16 cellular contexts compared by ENCODE assay signal in the genomic region with DNA sequence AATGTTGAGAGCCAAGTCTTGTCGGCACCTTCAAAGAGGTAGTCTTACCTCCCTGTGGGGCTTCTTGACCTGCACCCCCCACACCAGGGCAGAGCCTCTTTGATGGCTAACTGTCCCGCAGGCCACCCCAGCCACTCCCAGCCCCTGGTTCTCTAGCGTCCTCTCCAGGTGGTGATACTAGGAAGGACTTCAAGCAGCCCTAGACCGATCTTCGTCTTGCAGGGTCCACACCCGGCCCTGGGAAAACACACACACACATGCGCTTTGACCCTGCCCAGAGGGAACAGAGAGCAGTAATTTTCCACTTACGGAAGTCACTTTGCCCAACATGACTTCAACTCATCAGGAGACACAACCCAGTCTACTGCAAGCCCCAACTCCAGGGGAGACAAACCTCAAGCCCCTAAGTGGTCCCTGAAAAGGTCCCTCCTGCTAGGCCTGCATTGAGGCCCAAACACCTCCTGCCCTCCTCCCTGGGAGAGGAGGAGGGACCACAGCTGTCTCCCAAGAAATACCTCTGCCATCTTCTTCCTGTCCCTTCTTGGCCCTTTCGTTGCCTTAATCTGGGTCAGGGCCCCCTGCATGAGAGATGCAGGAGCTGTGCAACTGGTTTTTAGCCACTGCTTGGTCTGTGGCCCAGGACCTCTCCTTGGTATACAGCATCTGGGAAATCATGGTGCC. TPM values are rescaled to one million over a fixed set of nuclear protein-coding genes. Genes with fewer than 3 reads are reported as not detected.
DNase-seq lines count a peak whose midpoint lies in the region; ATAC-seq and TF ChIP-seq lines count a peak whose summit lies in the region.
"Had no signal": no experiment of that assay in that cellular context is flagged by ENCODE, and none has a peak within 500 bp of the region (broad histone marks: within the 10 kb centered on the region; RNA-seq: fewer than 3 reads in every experiment).

No MANE protein-coding gene starts in this region.

- POLR2A ChIA-PET in HCT116 (lab: Charles Lee), result no interaction called here

- H2AFZ ChIP-seq in HCT116 (ENCODE audit: low read depth, low read length, poor library complexity, severe bottlenecking), result no peak overlapping the region
- H2AFZ ChIP-seq in neural progenitor cell (replicated peaks), result no peak overlapping the region

- BruUV-seq in HCT116 (replicated peaks; lab: Mats Ljungman, UMichigan), result no TSS peak

- H3K4me2 ChIP-seq in BLaER1 treated with 17β-estradiol and CSF1 and Interleukin-3, amounts not matched to agents 10 nM and 100 nM, result peak overlapping the region in 6 of 11 experiments; percentile 52 to 74 (median 59); a peak in 8 of 22 replicates
- H3K4me2 ChIP-seq in HCT116 (ENCODE audit: low read length) (no peak overlapping the region), neural progenitor cell (no peak overlapping the region)

- H3K9me2 ChIP-seq in HCT116 (ENCODE audit: insufficient read depth), result no peaks in the 10 kb centered on the region

- no peak for TF ChIP-seq POLR2A in HCT116 (IDR thresholded peaks at IDR 0.05; ENCODE audit: borderline replicate concordance, extremely low read depth, insufficient read depth, insufficient read length)

- DNase-seq in HCT116 (ENCODE audit: low read depth, low spot score) (no peak), chondrocyte (ENCODE audit: low spot score) (peak; percentile 19), neural progenitor cell (ENCODE audit: low spot score) (no peak), DMS53 treated with DMSO at 0.1 percent for 48 hours (lab: John Stamatoyannopoulos, UW; ENCODE audit: unreplicated experiment) (no peak), NCI-H146 (lab: John Stamatoyannopoulos, UW) (no peak), ascending aorta (ENCODE audit: low spot score in 2 of 2) (no peak)
- DNase-seq in stimulated activated CD4-positive, alpha-beta T cell treated with anti-CD3 and anti-CD28 coated beads, Interleukin-15, amount 100 ng/mL, for 24 hours, result no peak
- DNase-seq: CD8-positive, alpha-beta memory T cell; HCEC 1CT had no signal

- H3K9me3 ChIP-seq in BLaER1 treated with 17β-estradiol and CSF1 and Interleukin-3, amounts not matched to agents 10 nM and 100 nM (replicated peaks in 1 of 11), result no peaks in the 10 kb centered on the region
- H3K9me3 ChIP-seq in HCT116 (ENCODE audit: control insufficient read depth in 1 of 2, insufficient read depth in 1 of 2, low read depth in 1 of 2, low read length in 2 of 2) (no peaks in the 10 kb centered on the region), neural progenitor cell (ENCODE audit: low read depth) (no peaks in the 10 kb centered on the region), ascending aorta (no peaks in the 10 kb centered on the region)
- H3K9me3 ChIP-seq: BE2C, Caco-2 had no signal

- RAD21 ChIA-PET in HCT116 (lab: Charles Lee; ENCODE audit: low non-redundant PET in 1 of 2, low total read pairs in 2 of 2, uncharacterized antibody in 2 of 2, unreplicated experiment in 2 of 2), result no interaction called here

- H3K4me1 Mint-ChIP-seq in chondrocyte (ENCODE audit: low read depth) (no peaks in the 10 kb centered on the region), neural progenitor cell (peaks cover 15% of the 10 kb centered on the region)
- H3K4me1 Mint-ChIP-seq: CD8-positive, alpha-beta memory T cell had no signal

- no peak for TF ChIP-seq CTCF in HCT116 (IDR thresholded peaks at IDR 0.05 in 2 of 3, conservative IDR thresholded peaks at IDR 0.05 in 1 of 3; ENCODE audit: borderline replicate concordance in 1 of 3, insufficient read depth in 1 of 3, low read depth in 2 of 3, low read length in 2 of 3)
- no peak for TF ChIP-seq CTCF in chondrocyte (IDR thresholded peaks at IDR 0.05)
- TF ChIP-seq CTCF in neural progenitor cell (IDR thresholded peaks at IDR 0.05), result no peak
- TF ChIP-seq CTCF in ascending aorta (IDR thresholded peaks at IDR 0.05), result no peak

- no peak for TF ChIP-seq RAD21 in HCT116 (IDR thresholded peaks at IDR 0.05; ENCODE audit: low read depth)

- no peak overlapping the region for H3K9ac ChIP-seq in BLaER1 treated with 17β-estradiol and CSF1 and Interleukin-3, amounts not matched to agents 10 nM and 100 nM
- H3K9ac ChIP-seq in HCT116 (ENCODE audit: low read length) (no peak overlapping the region), neural progenitor cell (no peak overlapping the region)

- H3K4me1 ChIP-seq in BLaER1 treated with 17β-estradiol and CSF1 and Interleukin-3, amounts not matched to agents 10 nM and 100 nM, result peaks cover 0 to 50% (median 33%) of the 10 kb centered on the region in 10 experiments; a peak in 14 of 20 replicates
- peaks cover 8 to 11% of the 10 kb centered on the region in 2 experiments; a peak in 3 of 4 replicates for H3K4me1 ChIP-seq in HCT116 (ENCODE audit: control insufficient read depth in 1 of 2, insufficient read depth in 2 of 2, low read length in 2 of 2)
- H3K4me1 ChIP-seq in neural progenitor cell, result peaks cover 13% of the 10 kb centered on the region
- H3K4me1 ChIP-seq in ascending aorta, result no peaks in the 10 kb centered on the region
- H3K4me1 ChIP-seq: Caco-2 had no signal

- no peaks in the 10 kb centered on the region; a peak in 1 of 22 replicates for H4K20me1 ChIP-seq in BLaER1 treated with 17β-estradiol and CSF1 and Interleukin-3, amounts not matched to agents 10 nM and 100 nM
- H4K20me1 ChIP-seq in HCT116 (ENCODE audit: insufficient read depth) (no peaks in the 10 kb centered on the region), neural progenitor cell (ENCODE audit: low read depth) (no peaks in the 10 kb centered on the region)

- intact Hi-C loops in HCT116 (cut with micrococcal nuclease) (no loop called here), ascending aorta (cut with DNase I) (no loop called here)

- no peak for ATAC-seq in HCT116
- ATAC-seq: GM12878 had no signal

- no peak overlapping the region for H3K4me3 ChIP-seq in BLaER1 treated with 17β-estradiol and CSF1 and Interleukin-3, amounts not matched to agents 10 nM and 100 nM
- H3K4me3 ChIP-seq in HCT116 (replicated peaks in 1 of 2; ENCODE audit: low read depth in 1 of 2, low read length in 2 of 2), result no peak overlapping the region
- no peak overlapping the region for H3K4me3 ChIP-seq in neural progenitor cell
- no peak overlapping the region for H3K4me3 ChIP-seq in ascending aorta
- H3K4me3 ChIP-seq: GM12878 had no signal

- H3K27me3 ChIP-seq in BLaER1 treated with 17β-estradiol and CSF1 and Interleukin-3, amounts not matched to agents 10 nM and 100 nM, result no peaks in the 10 kb centered on the region
- 0 out of 2 replicates have a peak, but pooled peaks cover 7% of the 10 kb centered on the region for H3K27me3 ChIP-seq in HCT116 (ENCODE audit: insufficient read depth, low read length)
- H3K27me3 ChIP-seq in neural progenitor cell, result no peaks in the 10 kb centered on the region
- H3K27me3 ChIP-seq in ascending aorta, result no peaks in the 10 kb centered on the region
- H3K27me3 ChIP-seq: BE2C had no signal

- no peaks in the 10 kb centered on the region for H3K9me3 Mint-ChIP-seq in chondrocyte (ENCODE audit: low read depth)
- H3K9me3 Mint-ChIP-seq in neural progenitor cell, result no peaks in the 10 kb centered on the region

- H3K27ac Mint-ChIP-seq in chondrocyte (ENCODE audit: unreplicated experiment), result no peak overlapping the region
- H3K27ac Mint-ChIP-seq in neural progenitor cell, result peak overlapping the region; percentile 65
- H3K27ac Mint-ChIP-seq: CD8-positive, alpha-beta memory T cell had no signal

- H3K27ac ChIP-seq in BLaER1 treated with 17β-estradiol and CSF1 and Interleukin-3, amounts not matched to agents 10 nM and 100 nM, result no peak overlapping the region
- H3K27ac ChIP-seq in HCT116 (ENCODE audit: low read depth, low read length) (no peak overlapping the region), neural progenitor cell (no peak overlapping the region), ascending aorta (no peak overlapping the region)

- H3K36me3 Mint-ChIP-seq in chondrocyte (ENCODE audit: low read depth) (no peaks in the 10 kb centered on the region), neural progenitor cell (no peaks in the 10 kb centered on the region)
- H3K36me3 Mint-ChIP-seq: CD8-positive, alpha-beta memory T cell had no signal

- H3K36me3 ChIP-seq in BLaER1 treated with 17β-estradiol and CSF1 and Interleukin-3, amounts not matched to agents 10 nM and 100 nM, result no peaks in the 10 kb centered on the region
- H3K36me3 ChIP-seq in HCT116 (ENCODE audit: control insufficient read depth in 1 of 2, insufficient read depth in 2 of 2, low read length in 2 of 2) (no peaks in the 10 kb centered on the region), neural progenitor cell (no peaks in the 10 kb centered on the region), ascending aorta (no peaks in the 10 kb centered on the region)
- H3K36me3 ChIP-seq: BE2C had no signal

- H3K4me3 Mint-ChIP-seq in chondrocyte (ENCODE audit: unreplicated experiment) (no peak overlapping the region), neural progenitor cell (no peak overlapping the region)
- H3K4me3 Mint-ChIP-seq: CD8-positive, alpha-beta memory T cell had no signal

- H3K79me2 ChIP-seq in HCT116 (ENCODE audit: insufficient read depth, low read length) (no peaks in the 10 kb centered on the region), neural progenitor cell (ENCODE audit: low read depth) (no peaks in the 10 kb centered on the region)

- H3F3A ChIP-seq in neural progenitor cell (ENCODE audit: low read depth), result no peaks in the 10 kb centered on the region

- H3K27me3 Mint-ChIP-seq in chondrocyte (ENCODE audit: low read depth), result peaks cover 64% of the 10 kb centered on the region
- peaks cover 20% of the 10 kb centered on the region for H3K27me3 Mint-ChIP-seq in neural progenitor cell (ENCODE audit: insufficient read depth, low read depth)

- CTCF ChIA-PET in HCT116 (lab: Charles Lee), result no interaction called here

TF ChIP-seq in HCT116, 20 proteins besides CTCF, POLR2A, EP300 and RAD21:
- TF ChIP-seq ELF1 (IDR thresholded peaks at IDR 0.05; ENCODE audit: borderline replicate concordance, low read depth), result no peak
- TF ChIP-seq SRF (IDR thresholded peaks at IDR 0.05; ENCODE audit: low read depth), result no peak
- TF ChIP-seq TCF7L2 (IDR thresholded peaks at IDR 0.05; ENCODE audit: borderline replicate concordance, extremely low read depth, insufficient read depth, insufficient read length), result peak; percentile 25

RNA-seq across cellular contexts. Expression of a gene that starts 2.9 kb away (rescaled TPM):
- 0.17 TPM for total RNA-seq in HCT116 (2021; ENCODE audit: unreplicated experiment)
- 0.02 and 0.05 TPM in 2 replicates for polyA plus RNA-seq in HCT116 (2012)
- total RNA-seq in chondrocyte, result not detected in 3 replicates
- total RNA-seq in neural progenitor cell (ENCODE audit: low replicate concordance), result not detected in 2 replicates
- total RNA-seq in ascending aorta, result not detected
- total RNA-seq: Caco-2; CD8-positive, alpha-beta memory T cell; Daoy; HT1080 had no signal
- polyA plus RNA-seq: CD8-positive, alpha-beta memory T cell; GM12878 had no signal

RNA-seq across cellular contexts. Expression of a gene that starts 44.3 kb away (rescaled TPM):
- total RNA-seq in HCT116 (2021; ENCODE audit: unreplicated experiment), result not detected
- polyA plus RNA-seq in HCT116 (2012), result not detected in 2 replicates
- not detected in 3 replicates for total RNA-seq in chondrocyte
- not detected in 2 replicates for total RNA-seq in neural progenitor cell (ENCODE audit: low replicate concordance)
- total RNA-seq in ascending aorta, result not detected
- total RNA-seq: Caco-2; CD8-positive, alpha-beta memory T cell; Daoy; GM12878; H4; HT1080 had no signal
- polyA plus RNA-seq: CD8-positive, alpha-beta memory T cell; GM12878 had no signal

Comparison
In these comparisons a context has a peak if more than half of its experiments do, and no peak if none do; other contexts are left out.
1. H3K4me2 ChIP-seq: peak in BLaER1 treated with 17β-estradiol and CSF1 and Interleukin-3, amounts not matched to agents 10 nM and 100 nM (6 of 11); none in HCT116 (single experiment) and neural progenitor cell (single experiment).